Comparison of ENCODE assay signal across 1 cellular context in genomic region chr2:171687287-171688128, GRCh38.
TF ChIP-seq lines count a peak whose summit lies in the region.

DYNC1I2 (plus strand) TSS chr2:171687469; CDS start chr2:171690156, 2,687 bp downstream.

TF ChIP-seq in HepG2, 621 proteins besides CTCF, POLR2A, EP300 and RAD21 (continued from another document and continues in another):
- TF ChIP-seq SNAPC4 (CRISPR knock-in tag; IDR thresholded peaks at IDR 0.05) (0 out of 2 replicates have a peak, but pooled peaks have one; percentile 36), ZNF234 (CRISPR knock-in tag; conservative IDR thresholded peaks at IDR 0.05) (no peak), NFAT5 (CRISPR knock-in tag; IDR thresholded peaks at IDR 0.05) (no peak; the same call in none of the 2 replicates), ZNF878 (CRISPR knock-in tag; IDR thresholded peaks at IDR 0.05) (no peak), ATF7 (IDR thresholded peaks at IDR 0.05) (no peak), ATF7 (CRISPR knock-in tag; IDR thresholded peaks at IDR 0.05) (peak; percentile 62; the same call in 1 of the 2 replicates), SMAD3 (CRISPR knock-in tag; IDR thresholded peaks at IDR 0.05) (no peak; the same call in 1 of the 2 replicates), RBM22 (optimal IDR thresholded peaks at IDR 0.05; ENCODE audit: low read length) (no peak), HNRNPL (IDR thresholded peaks at IDR 0.05; ENCODE audit: low read depth, low read length) (no peak; the same call in 1 of the 2 replicates), ZNF276 (CRISPR knock-in tag; IDR thresholded peaks at IDR 0.05; ENCODE audit: low read depth) (peak; percentile 90), ZNF296 (CRISPR knock-in tag; conservative IDR thresholded peaks at IDR 0.05) (no peak), NCOA2 (CRISPR knock-in tag; IDR thresholded peaks at IDR 0.05) (no peak), DMAP1 (CRISPR knock-in tag; IDR thresholded peaks at IDR 0.05) (peak; percentile 88), ZNF224 (CRISPR knock-in tag; IDR thresholded peaks at IDR 0.05) (0 out of 2 replicates have a peak, but pooled peaks have one; percentile 91), SIN3A (IDR thresholded peaks at IDR 0.05; ENCODE audit: borderline replicate concordance, low read depth, low read length) (peak; percentile 93), TEAD2 (CRISPR knock-in tag; IDR thresholded peaks at IDR 0.05) (no peak), SMAD9 (CRISPR knock-in tag; IDR thresholded peaks at IDR 0.05) (no peak)
- TF ChIP-seq, protein P1, sequence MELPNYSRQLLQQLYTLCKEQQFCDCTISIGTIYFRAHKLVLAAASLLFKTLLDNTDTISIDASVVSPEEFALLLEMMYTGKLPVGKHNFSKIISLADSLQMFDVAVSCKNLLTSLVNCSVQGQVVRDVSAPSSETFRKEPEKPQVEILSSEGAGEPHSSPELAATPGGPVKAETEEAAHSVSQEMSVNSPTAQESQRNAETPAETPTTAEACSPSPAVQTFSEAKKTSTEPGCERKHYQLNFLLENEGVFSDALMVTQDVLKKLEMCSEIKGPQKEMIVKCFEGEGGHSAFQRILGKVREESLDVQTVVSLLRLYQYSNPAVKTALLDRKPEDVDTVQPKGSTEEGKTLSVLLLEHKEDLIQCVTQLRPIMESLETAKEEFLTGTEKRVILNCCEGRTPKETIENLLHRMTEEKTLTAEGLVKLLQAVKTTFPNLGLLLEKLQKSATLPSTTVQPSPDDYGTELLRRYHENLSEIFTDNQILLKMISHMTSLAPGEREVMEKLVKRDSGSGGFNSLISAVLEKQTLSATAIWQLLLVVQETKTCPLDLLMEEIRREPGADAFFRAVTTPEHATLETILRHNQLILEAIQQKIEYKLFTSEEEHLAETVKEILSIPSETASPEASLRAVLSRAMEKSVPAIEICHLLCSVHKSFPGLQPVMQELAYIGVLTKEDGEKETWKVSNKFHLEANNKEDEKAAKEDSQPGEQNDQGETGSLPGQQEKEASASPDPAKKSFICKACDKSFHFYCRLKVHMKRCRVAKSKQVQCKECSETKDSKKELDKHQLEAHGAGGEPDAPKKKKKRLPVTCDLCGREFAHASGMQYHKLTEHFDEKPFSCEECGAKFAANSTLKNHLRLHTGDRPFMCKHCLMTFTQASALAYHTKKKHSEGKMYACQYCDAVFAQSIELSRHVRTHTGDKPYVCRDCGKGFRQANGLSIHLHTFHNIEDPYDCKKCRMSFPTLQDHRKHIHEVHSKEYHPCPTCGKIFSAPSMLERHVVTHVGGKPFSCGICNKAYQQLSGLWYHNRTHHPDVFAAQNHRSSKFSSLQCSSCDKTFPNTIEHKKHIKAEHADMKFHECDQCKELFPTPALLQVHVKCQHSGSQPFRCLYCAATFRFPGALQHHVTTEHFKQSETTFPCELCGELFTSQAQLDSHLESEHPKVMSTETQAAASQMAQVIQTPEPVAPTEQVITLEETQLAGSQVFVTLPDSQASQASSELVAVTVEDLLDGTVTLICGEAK (IDR thresholded peaks at IDR 0.05), result no peak
- TF ChIP-seq, protein P1 (CRISPR knock-in tag; IDR thresholded peaks at IDR 0.05), result peak; percentile 91; the same call in 1 of the 2 replicates
- TF ChIP-seq, protein P2, sequence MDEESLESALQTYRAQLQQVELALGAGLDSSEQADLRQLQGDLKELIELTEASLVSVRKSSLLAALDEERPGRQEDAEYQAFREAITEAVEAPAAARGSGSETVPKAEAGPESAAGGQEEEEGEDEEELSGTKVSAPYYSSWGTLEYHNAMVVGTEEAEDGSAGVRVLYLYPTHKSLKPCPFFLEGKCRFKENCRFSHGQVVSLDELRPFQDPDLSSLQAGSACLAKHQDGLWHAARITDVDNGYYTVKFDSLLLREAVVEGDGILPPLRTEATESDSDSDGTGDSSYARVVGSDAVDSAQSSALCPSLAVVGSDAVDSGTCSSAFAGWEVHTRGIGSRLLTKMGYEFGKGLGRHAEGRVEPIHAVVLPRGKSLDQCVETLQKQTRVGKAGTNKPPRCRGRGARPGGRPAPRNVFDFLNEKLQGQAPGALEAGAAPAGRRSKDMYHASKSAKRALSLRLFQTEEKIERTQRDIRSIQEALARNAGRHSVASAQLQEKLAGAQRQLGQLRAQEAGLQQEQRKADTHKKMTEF (CRISPR knock-in tag; IDR thresholded peaks at IDR 0.05), result peak; percentile 80; the same call in 1 of the 2 replicates
- TF ChIP-seq, protein P3, sequence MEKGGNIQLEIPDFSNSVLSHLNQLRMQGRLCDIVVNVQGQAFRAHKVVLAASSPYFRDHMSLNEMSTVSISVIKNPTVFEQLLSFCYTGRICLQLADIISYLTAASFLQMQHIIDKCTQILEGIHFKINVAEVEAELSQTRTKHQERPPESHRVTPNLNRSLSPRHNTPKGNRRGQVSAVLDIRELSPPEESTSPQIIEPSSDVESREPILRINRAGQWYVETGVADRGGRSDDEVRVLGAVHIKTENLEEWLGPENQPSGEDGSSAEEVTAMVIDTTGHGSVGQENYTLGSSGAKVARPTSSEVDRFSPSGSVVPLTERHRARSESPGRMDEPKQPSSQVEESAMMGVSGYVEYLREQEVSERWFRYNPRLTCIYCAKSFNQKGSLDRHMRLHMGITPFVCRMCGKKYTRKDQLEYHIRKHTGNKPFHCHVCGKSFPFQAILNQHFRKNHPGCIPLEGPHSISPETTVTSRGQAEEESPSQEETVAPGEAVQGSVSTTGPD (CRISPR knock-in tag; IDR thresholded peaks at IDR 0.05), result peak; percentile 89
